Comparison of ENCODE assay signal across 28 cellular contexts in genomic region chr6:3861424-3861823, GRCh38.
"Had no signal": no experiment of that assay in that cellular context is flagged by ENCODE, and none has a peak within 500 bp of the region (broad histone marks: within the 10 kb centered on the region; RNA-seq: fewer than 3 reads in every experiment).

No MANE protein-coding gene starts in this region.

- H2AFZ ChIP-seq: neural progenitor cell, parathyroid adenoma had no signal

- H3K4me1 Mint-ChIP-seq: memory B cell; naive B cell; natural killer cell; neural progenitor cell; stimulated activated naive B cell treated with anti-CD40 and anti-IgM and Interleukin-4, amounts not matched to agents 10 μg/mL and 1 μg/mL and 100 μg/mL, for 72 hours had no signal

- H3K9me3 ChIP-seq: left lung, neutrophil, stomach, testis, thyroid gland, transverse colon, upper lobe of left lung, vagina had no signal

- H3K4me1 ChIP-seq: left lung, neural progenitor cell, parathyroid adenoma, right atrium auricular region, stomach, testis, transverse colon, upper lobe of left lung, vagina had no signal

- H3K27ac Mint-ChIP-seq: memory B cell; mesothelial cell of epicardium; natural killer cell; neural progenitor cell; stimulated activated naive B cell treated with anti-CD40 and anti-IgM and Interleukin-4, amounts not matched to agents 10 μg/mL and 1 μg/mL and 100 μg/mL, for 72 hours had no signal

- H3K79me2 ChIP-seq: parathyroid adenoma had no signal

- FAIRE-seq: kidney had no signal

- H3K9me3 Mint-ChIP-seq: natural killer cell had no signal

- H3K4me3 ChIP-seq: left lung, lung, neural progenitor cell, right atrium auricular region, skin epidermis, stomach, testis, thyroid gland, transverse colon, upper lobe of left lung, vagina had no signal

- ATAC-seq: left colon; left lung; natural killer cell; sciatic nerve; stimulated activated naive B cell treated with anti-CD40 and anti-IgM and Interleukin-4, amounts not matched to agents 10 μg/mL and 1 μg/mL and 100 μg/mL, for 72 hours; stimulated activated naive CD8-positive, alpha-beta T cell treated with anti-CD3 and anti-CD28 coated beads, Interleukin-15, Interleukin-2, amounts not matched to agents 100 U/mL and 50 U/mL, for 24 hours had no signal

- H3K4me3 Mint-ChIP-seq: memory B cell; mesothelial cell of epicardium; naive B cell; natural killer cell; nephron progenitor cell; neural progenitor cell; stimulated activated naive B cell treated with anti-CD40 and anti-IgM and Interleukin-4, amounts not matched to agents 10 μg/mL and 1 μg/mL and 100 μg/mL, for 72 hours had no signal

- H3K27me3 ChIP-seq: left lung, neural progenitor cell, right atrium auricular region, stomach, testis, thyroid gland, transverse colon, upper lobe of left lung, vagina had no signal

- H3K36me3 Mint-ChIP-seq: mesothelial cell of epicardium; natural killer cell; neural progenitor cell; stimulated activated naive B cell treated with anti-CD40 and anti-IgM and Interleukin-4, amounts not matched to agents 10 μg/mL and 1 μg/mL and 100 μg/mL, for 72 hours had no signal

- H3K27ac ChIP-seq: left lung, neural progenitor cell, neutrophil, parathyroid adenoma, right atrium auricular region, stomach, testis, thyroid gland, transverse colon, upper lobe of left lung, vagina had no signal

- H3K36me3 ChIP-seq: left lung, neural progenitor cell, neutrophil, right atrium auricular region, stomach, thyroid gland, transverse colon, upper lobe of left lung, vagina had no signal

- H3K9ac ChIP-seq: neural progenitor cell, parathyroid adenoma had no signal

- H3K4me2 ChIP-seq: neural progenitor cell had no signal

- DNase-seq: hippocampal formation; kidney; left colon; left lung; naive B cell; natural killer cell; nephron progenitor cell; occipital lobe; stimulated activated CD4-positive, alpha-beta T cell treated with anti-CD3 and anti-CD28 coated beads, Interleukin-12 subunit alpha, Interleukin-12 subunit beta, amount 100 ng/mL, for 4 hours; stimulated activated CD4-positive, alpha-beta T cell treated with anti-CD3 and anti-CD28 coated beads, Interleukin-15, amount 100 ng/mL, for 24 hours; stimulated activated CD4-positive, alpha-beta T cell treated with anti-CD3 and anti-CD28 coated beads, Interleukin-4, amount 100 ng/mL, for 1 hour; stimulated activated naive B cell treated with anti-CD40 and anti-IgM and Interleukin-4, amounts not matched to agents 10 μg/mL and 1 μg/mL and 100 μg/mL, for 72 hours; stimulated activated naive CD8-positive, alpha-beta T cell treated with anti-CD3 and anti-CD28 coated beads, Interleukin-15, Interleukin-2, amounts not matched to agents 100 U/mL and 50 U/mL, for 24 hours; stomach; testis; thyroid gland; transverse colon; upper lobe of left lung had no signal
